33 cellular contexts compared by ENCODE assay signal in genomic region chr2:124824441-124824840, GRCh38.
"Had no signal": no experiment of that assay in that cellular context is flagged by ENCODE, and none has a peak within 500 bp of the region (broad histone marks: within the 10 kb centered on the region; RNA-seq: fewer than 3 reads in every experiment).

No MANE protein-coding gene starts in this region.

- H3K4me1 Mint-ChIP-seq: activated naive CD4-positive, alpha-beta T cell treated with anti-CD3 and anti-CD28 coated beads, Interleukin-2, amount 10 ng/mL, durations not matched to agents 7 days and 5 days; activated naive CD4-positive, alpha-beta T cell treated with anti-CD3 and anti-CD28 coated beads, Interleukin-2, amount 50 U/mL, for 24 hours; activated naive CD8-positive, alpha-beta T cell treated with anti-CD3 and anti-CD28 coated beads for 36 hours; activated naive CD8-positive, alpha-beta T cell treated with anti-CD3 and anti-CD28 coated beads, Interleukin-2, amount 10 ng/mL, durations not matched to agents 7 days and 5 days; activated naive CD8-positive, alpha-beta T cell treated with anti-CD3 and anti-CD28 coated beads, Interleukin-2, amount 50 U/mL, for 24 hours; activated T-helper 17 cell treated with anti-CD3 and anti-CD28 coated beads, Interleukin-2, amount 50 U/mL, for 72 hours; brain; central memory CD8-positive, alpha-beta T cell had no signal

- H3K27ac Mint-ChIP-seq: activated naive CD4-positive, alpha-beta T cell treated with anti-CD3 and anti-CD28 coated beads for 36 hours; activated naive CD4-positive, alpha-beta T cell treated with anti-CD3 and anti-CD28 coated beads, Interleukin-2, amount 10 ng/mL, durations not matched to agents 7 days and 5 days; activated naive CD4-positive, alpha-beta T cell treated with anti-CD3 and anti-CD28 coated beads, Interleukin-2, amount 50 U/mL, for 24 hours; activated naive CD4-positive, alpha-beta T cell treated with anti-CD3 and anti-CD28 coated beads, Interleukin-2, amount 50 U/mL, for 72 hours; activated naive CD8-positive, alpha-beta T cell; activated naive CD8-positive, alpha-beta T cell treated with anti-CD3 and anti-CD28 coated beads for 36 hours; activated naive CD8-positive, alpha-beta T cell treated with anti-CD3 and anti-CD28 coated beads, Interleukin-2, amount 10 ng/mL, durations not matched to agents 7 days and 5 days; activated naive CD8-positive, alpha-beta T cell treated with anti-CD3 and anti-CD28 coated beads, Interleukin-2, amount 50 U/mL, for 24 hours; activated T-cell treated with anti-CD3 and anti-CD28 coated beads, Interleukin-2, amount 50 U/mL, for 72 hours; activated T-helper 1 cell treated with anti-CD3 and anti-CD28 coated beads, Interleukin-12 subunit alpha, Interleukin-12 subunit beta, Interleukin-2, Interleukin-4 antibody, amounts not matched to agents 30 ng/mL and 10 ng/mL and 1 ng/mL, durations not matched to agents 14 hours and 24 hours and 36 hours; activated T-helper 17 cell treated with anti-CD3 and anti-CD28 coated beads, Interleukin-2, amount 50 U/mL, for 72 hours; activated T-helper 2 cell treated with anti-CD3 and anti-CD28 coated beads, Interferon-gamma antibody, Interleukin-2, Interleukin-4, amounts not matched to agents 10 μg/mL and 5 μg/mL and 100 μg/mL, durations not matched to agents 14 hours and 24 hours and 36 hours; brain had no signal

- H3K4me3 Mint-ChIP-seq: activated naive CD4-positive, alpha-beta T cell treated with anti-CD3 and anti-CD28 coated beads for 36 hours; activated naive CD4-positive, alpha-beta T cell treated with anti-CD3 and anti-CD28 coated beads, Interleukin-2, amount 10 ng/mL, durations not matched to agents 7 days and 5 days; activated naive CD4-positive, alpha-beta T cell treated with anti-CD3 and anti-CD28 coated beads, Interleukin-2, amount 50 U/mL, for 24 hours; activated naive CD8-positive, alpha-beta T cell; activated naive CD8-positive, alpha-beta T cell treated with anti-CD3 and anti-CD28 coated beads for 36 hours; activated naive CD8-positive, alpha-beta T cell treated with anti-CD3 and anti-CD28 coated beads, Interleukin-2, amount 10 ng/mL, durations not matched to agents 7 days and 5 days; activated naive CD8-positive, alpha-beta T cell treated with anti-CD3 and anti-CD28 coated beads, Interleukin-2, amount 50 U/mL, for 24 hours; activated T-cell treated with anti-CD3 and anti-CD28 coated beads, Interleukin-2, amount 50 U/mL, for 4 hours; activated T-cell treated with anti-CD3 and anti-CD28 coated beads, Interleukin-2, amount 50 U/mL, for 72 hours; activated T-helper 1 cell treated with anti-CD3 and anti-CD28 coated beads, Interleukin-12 subunit alpha, Interleukin-12 subunit beta, Interleukin-2, Interleukin-4 antibody, amounts not matched to agents 30 ng/mL and 10 ng/mL and 1 ng/mL, durations not matched to agents 14 hours and 24 hours and 36 hours; activated T-helper 17 cell treated with anti-CD3 and anti-CD28 coated beads, Interleukin-2, amount 50 U/mL, for 72 hours; brain; central memory CD8-positive, alpha-beta T cell had no signal

- H3K27me3 Mint-ChIP-seq: activated naive CD4-positive, alpha-beta T cell treated with anti-CD3 and anti-CD28 coated beads, Interleukin-2, amount 10 ng/mL, durations not matched to agents 7 days and 5 days; activated naive CD4-positive, alpha-beta T cell treated with anti-CD3 and anti-CD28 coated beads, Interleukin-2, amount 50 U/mL, for 24 hours; activated naive CD8-positive, alpha-beta T cell; activated naive CD8-positive, alpha-beta T cell treated with anti-CD3 and anti-CD28 coated beads for 36 hours; activated naive CD8-positive, alpha-beta T cell treated with anti-CD3 and anti-CD28 coated beads, Interleukin-2, amount 10 ng/mL, durations not matched to agents 7 days and 5 days; activated naive CD8-positive, alpha-beta T cell treated with anti-CD3 and anti-CD28 coated beads, Interleukin-2, amount 50 U/mL, for 24 hours; activated T-helper 17 cell treated with anti-CD3 and anti-CD28 coated beads, Interleukin-2, amount 50 U/mL, for 72 hours; central memory CD8-positive, alpha-beta T cell had no signal

- DNase-seq: activated effector memory CD4-positive, alpha-beta T cell treated with anti-CD3 and anti-CD28 coated beads, Interleukin-2, amount 50 U/mL, for 16 hours; activated effector memory CD4-positive, alpha-beta T cell treated with Interleukin-2 at 50 U/mL for 16 hours; activated gamma-delta T cell; activated gamma-delta T cell treated with Interleukin-2 at 50 U/mL for 16 hours; activated naive CD4-positive, alpha-beta T cell; activated naive CD4-positive, alpha-beta T cell treated with anti-CD3 and anti-CD28 coated beads for 36 hours; activated naive CD4-positive, alpha-beta T cell treated with anti-CD3 and anti-CD28 coated beads, Interleukin-2, amount 10 ng/mL, durations not matched to agents 7 days and 5 days; activated naive CD4-positive, alpha-beta T cell treated with anti-CD3 and anti-CD28 coated beads, Interleukin-2, amount 50 U/mL, for 16 hours; activated naive CD4-positive, alpha-beta T cell treated with Interleukin-2 at 50 U/mL for 16 hours; activated naive CD8-positive, alpha-beta T cell treated with anti-CD3 and anti-CD28 coated beads for 36 hours; activated naive CD8-positive, alpha-beta T cell treated with anti-CD3 and anti-CD28 coated beads, Interleukin-2, amount 10 ng/mL, durations not matched to agents 7 days and 5 days; activated naive CD8-positive, alpha-beta T cell treated with anti-CD3 and anti-CD28 coated beads, Interleukin-2, amount 50 U/mL, for 24 hours; activated T-cell treated with anti-CD3 and anti-CD28 coated beads, Interleukin-2, amount 50 U/mL, for 4 hours; activated T-cell treated with anti-CD3 and anti-CD28 coated beads, Interleukin-2, amount 50 U/mL, for 48 hours; activated T-cell treated with anti-CD3 and anti-CD28 coated beads, Interleukin-2, amount 50 U/mL, for 72 hours; adrenal gland; amniotic stem cell; amygdala; anterior cingulate cortex; aorta; body of pancreas; brain microvascular endothelial cell; caudate nucleus; central memory CD4-positive, alpha-beta T cell; cerebellar nuclear complex had no signal

- H3K9me3 Mint-ChIP-seq: activated naive CD4-positive, alpha-beta T cell treated with anti-CD3 and anti-CD28 coated beads, Interleukin-2, amount 50 U/mL, for 24 hours; activated naive CD8-positive, alpha-beta T cell treated with anti-CD3 and anti-CD28 coated beads for 36 hours; activated naive CD8-positive, alpha-beta T cell treated with anti-CD3 and anti-CD28 coated beads, Interleukin-2, amount 50 U/mL, for 24 hours; activated T-helper 17 cell treated with anti-CD3 and anti-CD28 coated beads, Interleukin-2, amount 50 U/mL, for 72 hours; brain had no signal

- H3K36me3 Mint-ChIP-seq: activated naive CD4-positive, alpha-beta T cell treated with anti-CD3 and anti-CD28 coated beads, Interleukin-2, amount 10 ng/mL, durations not matched to agents 7 days and 5 days; activated naive CD4-positive, alpha-beta T cell treated with anti-CD3 and anti-CD28 coated beads, Interleukin-2, amount 50 U/mL, for 24 hours; activated naive CD4-positive, alpha-beta T cell treated with anti-CD3 and anti-CD28 coated beads, Interleukin-2, amount 50 U/mL, for 72 hours; activated naive CD8-positive, alpha-beta T cell; activated naive CD8-positive, alpha-beta T cell treated with anti-CD3 and anti-CD28 coated beads for 36 hours; activated naive CD8-positive, alpha-beta T cell treated with anti-CD3 and anti-CD28 coated beads, Interleukin-2, amount 10 ng/mL, durations not matched to agents 7 days and 5 days; brain had no signal
